ENCODE assay signal across 9 cellular contexts in the genomic region with DNA sequence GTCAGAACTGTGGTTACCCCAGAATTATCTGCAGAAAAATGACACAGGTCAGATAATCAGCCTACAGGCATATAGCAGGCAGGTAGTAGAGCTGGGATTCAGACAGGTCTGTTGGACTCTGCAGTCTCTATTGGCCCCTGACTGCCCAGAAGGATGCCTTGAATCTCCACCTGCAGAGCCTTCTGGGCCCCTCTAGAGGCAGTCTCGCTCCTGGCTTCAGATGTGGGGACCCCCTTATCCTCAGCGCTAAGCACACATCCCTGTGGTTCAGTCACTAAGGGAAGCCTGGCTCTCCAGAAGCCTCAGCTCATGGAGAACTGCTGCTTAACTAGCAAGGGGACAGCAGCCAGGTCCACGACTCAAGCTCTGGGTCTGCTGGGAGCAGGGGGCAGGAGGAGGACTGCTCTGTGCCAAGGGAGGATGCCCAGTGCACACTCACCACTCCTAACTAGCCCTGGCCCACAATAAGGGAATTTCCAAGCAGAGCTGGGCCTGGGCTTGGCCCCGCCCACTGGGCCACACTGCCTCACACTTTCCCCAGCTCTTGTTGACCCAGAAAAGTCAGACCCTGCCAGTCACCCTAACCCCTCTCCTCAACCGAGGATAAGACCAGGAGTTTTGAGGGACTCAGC. TPM values are rescaled to one million over a fixed set of nuclear protein-coding genes. Genes with fewer than 3 reads are reported as not detected.
A peak's percentile ranks its signal among the peaks of the same experiment; 100 is the strongest.
DNase-seq lines count a peak whose midpoint lies in the region; ATAC-seq, FAIRE-seq and TF ChIP-seq lines count a peak whose summit lies in the region.
"Had no signal": no experiment of that assay in that cellular context is flagged by ENCODE, and none has a peak within 500 bp of the region (broad histone marks: within the 10 kb centered on the region; RNA-seq: fewer than 3 reads in every experiment).

No MANE protein-coding gene starts in this region.

- H2AFZ ChIP-seq in H1 (ENCODE audit: low read length), result no peak overlapping the region

- H3K18ac ChIP-seq in H1 (ENCODE audit: extremely low read depth, low read length), result peak overlapping the region; percentile 1; the same call in 1 of the 2 replicates

- no peaks in the 10 kb centered on the region for H3K36me3 ChIP-seq in H1 (ENCODE audit: control insufficient read depth in 2 of 4, insufficient read depth in 4 of 4, low read length in 3 of 4)

- FAIRE-seq in H1 (lab: Jason Lieb, UNC), result peak; percentile 62

- H3K4me1 ChIP-seq in H1 (replicated peaks in 1 of 4; ENCODE audit: control insufficient read depth in 3 of 4, insufficient read depth in 4 of 4, low read length in 3 of 4), result peaks cover 0 to 17% (median 11%) of the 10 kb centered on the region in 4 experiments; a peak in 6 of 7 replicates

- peak overlapping the region; percentile 50 for H3K27ac ChIP-seq in RWPE1
- H3K27ac ChIP-seq in H1 (ENCODE audit: low read depth, low read length), result no peak overlapping the region

- peak overlapping the region in 1 of 2 experiments; percentile 41; a peak in 1 of 4 replicates for H3K4me2 ChIP-seq in H1 (ENCODE audit: insufficient read depth in 1 of 2, low read depth in 2 of 2, low read length in 2 of 2)

- no peak for TF ChIP-seq EP300 in H1 (IDR thresholded peaks at IDR 0.05; ENCODE audit: borderline replicate concordance in 1 of 2, low read depth in 2 of 2, low read length in 2 of 2)

- H4K20me1 ChIP-seq in H1 (replicated peaks in 1 of 2; ENCODE audit: control insufficient read depth in 1 of 2, insufficient read depth in 2 of 2, low read length in 2 of 2), result peaks cover 0 to 4% of the 10 kb centered on the region in 2 experiments

- no peak overlapping the region for H2BK15ac ChIP-seq in H1 (ENCODE audit: low read length)

- H3K4me3 ChIP-seq in H1 (ENCODE audit: extremely low read depth in 1 of 4, insufficient read depth in 2 of 4, low read depth in 3 of 4, low read length in 4 of 4), result no peak overlapping the region

- no peak overlapping the region for H4K91ac ChIP-seq in H1 (replicated peaks; ENCODE audit: insufficient read length, low read length)

- no peak overlapping the region for H4K5ac ChIP-seq in H1 (ENCODE audit: insufficient read length, low read depth, low read length)

- TF ChIP-seq CTCF in RWPE1 (conservative IDR thresholded peaks at IDR 0.05; ENCODE audit: low read depth) (no peak), H1 (IDR thresholded peaks at IDR 0.05; ENCODE audit: control extremely low read depth in 1 of 3, insufficient read depth in 1 of 3, low read depth in 1 of 3, low read length in 3 of 3) (peak; percentile 67 to 77 (median 74))

- H2BK5ac ChIP-seq in H1 (ENCODE audit: low read depth, low read length), result no peak overlapping the region; the same call in 1 of the 2 replicates

- CTCF ChIA-PET in RWPE1 (lab: Yijun Ruan, JAX) (interaction anchor here (0.6 to 1.7 kb wide), 4 partner anchors 9 to 531 kb away, joined by 3 to 7 read pairs (median 4); no protein-coding TSS in a partner anchor), H1 (lab: Charles Lee; ENCODE audit: partially characterized antibody) (interaction anchor here (0.5 to 15.3 kb wide), 30 partner anchors 8 to 718 kb away, joined by 3 to 166 read pairs (median 5); a partner anchor contains a TSS)

- H3K14ac ChIP-seq in H1 (ENCODE audit: insufficient read length), result no peak overlapping the region

- no peak for ATAC-seq in GM18505 (IDR thresholded peaks at IDR 0.05; ENCODE audit: unreplicated experiment)

- 54% methylated on average over 5 of the region's 5 CpGs; no CpG with 5 or more reads in 1 of the 2 experiments for WGBS in H1 (ENCODE audit: extremely low coverage in 1 of 2, insufficient coverage in 1 of 2, insufficient read length in 1 of 2, insufficient replicate concordance in 2 of 2, low coverage in 1 of 2, low lambda C conversion rate in 2 of 2, missing lambda C conversion rate in 1 of 2), 2 experiments

- H4K8ac ChIP-seq in H1 (ENCODE audit: extremely low read depth, insufficient read depth, low read length), result no peak overlapping the region

- H2AK5ac ChIP-seq in H1 (ENCODE audit: low read depth, low read length), result no peak overlapping the region

- H3K23ac ChIP-seq in H1 (ENCODE audit: insufficient read length), result no peak overlapping the region

- no peak overlapping the region for H2BK20ac ChIP-seq in H1 (ENCODE audit: low read length)

- DNase-seq in DMS 273 (lab: John Stamatoyannopoulos, UW; ENCODE audit: unreplicated experiment) (peak; percentile 65), DMS 273 treated with DMSO at 0.1 percent for 48 hours (lab: John Stamatoyannopoulos, UW) (no peak), RWPE1 (ENCODE audit: low spot score) (no peak), H1 (ENCODE audit: low read depth in 1 of 2, low spot score in 2 of 2) (peak in 1 of 2 experiments; percentile 60), dedifferentiated amniotic fluid mesenchymal stem cell (ENCODE audit: extremely low spot score) (no peak), germinal center (ENCODE audit: low spot score) (no peak)
- peak; percentile 18 to 21 for DNase-seq in stimulated activated CD8-positive, alpha-beta memory T cell treated with anti-CD3 and anti-CD28 coated beads, Interleukin-15, amount 100 ng/mL, for 48 hours (ENCODE audit: low read depth in 2 of 2)
- DNase-seq: 8988T had no signal

- H3K23me2 ChIP-seq in H1 (ENCODE audit: low read depth, low read length), result no peaks in the 10 kb centered on the region

- H3K27me3 ChIP-seq in H1 (replicated peaks in 1 of 4; ENCODE audit: control insufficient read depth in 3 of 4, extremely low read depth in 1 of 4, insufficient read depth in 3 of 4, low read length in 3 of 4), result no peaks in the 10 kb centered on the region

- no peak overlapping the region for H2BK12ac ChIP-seq in H1 (ENCODE audit: low read depth, low read length)

- H2BK120ac ChIP-seq in H1 (replicated peaks; ENCODE audit: low read depth, low read length), result no peak overlapping the region

- H3K9me3 ChIP-seq in H1 (ENCODE audit: insufficient read depth in 2 of 2, low read depth in 1 of 2, low read length in 1 of 2), result no peaks in the 10 kb centered on the region

- H3K79me2 ChIP-seq in H1 (ENCODE audit: control insufficient read depth in 1 of 2, insufficient read depth in 2 of 2, low read length in 2 of 2), result peaks cover 0 to 11% of the 10 kb centered on the region in 2 experiments; a peak in 2 of 4 replicates

- H3K79me1 ChIP-seq in H1 (ENCODE audit: low read depth, low read length), result peaks cover 16% of the 10 kb centered on the region

- peak; percentile 64 to 76 for TF ChIP-seq RAD21 in H1 (IDR thresholded peaks at IDR 0.05 in 1 of 2, conservative IDR thresholded peaks at IDR 0.05 in 1 of 2; ENCODE audit: low read depth in 2 of 2, low read length in 2 of 2)

- POLR2A ChIA-PET in RWPE1 (lab: Yijun Ruan, JAX; ENCODE audit: low non-redundant PET), result no interaction called here
- POLR2A ChIA-PET in H1 (lab: Charles Lee; ENCODE audit: partially characterized antibody), result interaction anchor here (0.6 to 14.5 kb wide), 5 partner anchors 9 to 35 kb away, joined by 3 to 257 read pairs (median 3); a partner anchor contains a TSS

- TF ChIP-seq POLR2A in H1 (IDR thresholded peaks at IDR 0.05; ENCODE audit: control extremely low read depth in 1 of 2, low read depth in 2 of 2, low read length in 2 of 2), result no peak
- TF ChIP-seq POLR2A in GM18505 (IDR thresholded peaks at IDR 0.05; ENCODE audit: borderline replicate concordance, extremely low read depth, insufficient read depth, insufficient read length), result no peak

- no peak overlapping the region for H3K56ac ChIP-seq in H1 (replicated peaks; ENCODE audit: insufficient read length, low read depth, low read length)

- no peak overlapping the region for H3K4ac ChIP-seq in H1 (replicated peaks; ENCODE audit: insufficient read length, low read depth, low read length)

- no peak overlapping the region for H3K9ac ChIP-seq in H1 (replicated peaks in 1 of 4; ENCODE audit: extremely low read depth in 1 of 4, low read depth in 3 of 4, low read length in 3 of 4)

TF ChIP-seq in H1, 55 proteins besides CTCF, POLR2A, EP300 and RAD21:
- TF ChIP-seq BACH1 (IDR thresholded peaks at IDR 0.05; ENCODE audit: low read length), result no peak
- no peak for TF ChIP-seq CTBP2 (IDR thresholded peaks at IDR 0.05; ENCODE audit: borderline replicate concordance, insufficient read depth, insufficient read length, low read length)
- no peak for TF ChIP-seq CHD1 (IDR thresholded peaks at IDR 0.05; ENCODE audit: low read depth, low read length)
- TF ChIP-seq GABPA (IDR thresholded peaks at IDR 0.05; ENCODE audit: borderline replicate concordance, insufficient read depth, low read length), result no peak
- TF ChIP-seq CBX5 (IDR thresholded peaks at IDR 0.05; ENCODE audit: low read depth, low read length), result no peak
- no peak for TF ChIP-seq NRF1 (IDR thresholded peaks at IDR 0.05; ENCODE audit: low read depth, low read length)
- TF ChIP-seq, protein P1, sequence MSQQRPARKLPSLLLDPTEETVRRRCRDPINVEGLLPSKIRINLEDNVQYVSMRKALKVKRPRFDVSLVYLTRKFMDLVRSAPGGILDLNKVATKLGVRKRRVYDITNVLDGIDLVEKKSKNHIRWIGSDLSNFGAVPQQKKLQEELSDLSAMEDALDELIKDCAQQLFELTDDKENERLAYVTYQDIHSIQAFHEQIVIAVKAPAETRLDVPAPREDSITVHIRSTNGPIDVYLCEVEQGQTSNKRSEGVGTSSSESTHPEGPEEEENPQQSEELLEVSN (IDR thresholded peaks at IDR 0.05), result no peak
- no peak for TF ChIP-seq KDM1A (IDR thresholded peaks at IDR 0.05; ENCODE audit: borderline replicate concordance, low read length)
- no peak for TF ChIP-seq KDM5A (IDR thresholded peaks at IDR 0.05; ENCODE audit: low read length)
- TF ChIP-seq, protein P2, sequence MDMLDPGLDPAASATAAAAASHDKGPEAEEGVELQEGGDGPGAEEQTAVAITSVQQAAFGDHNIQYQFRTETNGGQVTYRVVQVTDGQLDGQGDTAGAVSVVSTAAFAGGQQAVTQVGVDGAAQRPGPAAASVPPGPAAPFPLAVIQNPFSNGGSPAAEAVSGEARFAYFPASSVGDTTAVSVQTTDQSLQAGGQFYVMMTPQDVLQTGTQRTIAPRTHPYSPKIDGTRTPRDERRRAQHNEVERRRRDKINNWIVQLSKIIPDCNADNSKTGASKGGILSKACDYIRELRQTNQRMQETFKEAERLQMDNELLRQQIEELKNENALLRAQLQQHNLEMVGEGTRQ (IDR thresholded peaks at IDR 0.05; ENCODE audit: low read length), result no peak
- no peak for TF ChIP-seq BRCA1 (IDR thresholded peaks at IDR 0.05; ENCODE audit: low read depth, low read length)
TF ChIP-seq in H1: peak in this region for 0.

RNA-seq across cellular contexts. Expression of a gene that starts 18.9 kb away (rescaled TPM):
- 25.1 and 25.5 TPM in 2 replicates for total RNA-seq in H1 (2021; fragmentation: NEBNext Ultra II Directional; extraction: Animal tissue kit (Norgen Biotek cat#: 25700))
- 11.3 and 17.3 TPM in 2 replicates for polyA plus RNA-seq in H1 (2011; rRNA removed)
- polyA plus RNA-seq in H1 (2011; cell fraction: cytosol; rRNA removed), result 6.0 TPM
- 16.9 TPM for polyA plus RNA-seq in H1 (2011; cell fraction: nucleus; rRNA removed)
- 17.6 to 24.0 TPM (median 21.1 TPM) in 4 replicates for polyA plus RNA-seq in H1 (2012, experiment 1 of 2)
- 16.8 TPM for polyA plus RNA-seq in H1 (2012, experiment 2 of 2)
- 37.1 TPM for polyA plus RNA-seq in H1 (2013, experiment 1 of 2)
- 31.2 TPM for polyA plus RNA-seq in H1 (2013, experiment 2 of 2)
- polyA minus RNA-seq in H1 (2011; rRNA and poly(A)+ RNA removed), result 7.7 and 11.4 TPM in 2 replicates
- polyA minus RNA-seq in H1 (2011; cell fraction: cytosol; rRNA and poly(A)+ RNA removed), result 11.7 TPM
- 11.3 TPM for polyA minus RNA-seq in H1 (2011; cell fraction: nucleus; rRNA and poly(A)+ RNA removed)

Comparison
In these comparisons a context has a peak if more than half of its experiments do, and no peak if none do; other contexts are left out.
1. DNase-seq: peak in DMS 273 (single experiment) and stimulated activated CD8-positive, alpha-beta memory T cell treated with anti-CD3 and anti-CD28 coated beads, Interleukin-15, amount 100 ng/mL, for 48 hours (2 of 2); none in DMS 273 treated with DMSO at 0.1 percent for 48 hours (single experiment), RWPE1 (single experiment), dedifferentiated amniotic fluid mesenchymal stem cell (single experiment) and germinal center (single experiment).